ENCODE assay signal across 11 cellular contexts in genomic region chr19:48554385-48555091, GRCh38. TPM values are rescaled to one million over a fixed set of nuclear protein-coding genes. Genes with fewer than 3 reads are reported as not detected.
DNase-seq lines count a peak whose midpoint lies in the region; ATAC-seq and TF ChIP-seq lines count a peak whose summit lies in the region.
"Had no signal": no experiment of that assay in that cellular context is flagged by ENCODE, and none has a peak within 500 bp of the region (broad histone marks: within the 10 kb centered on the region; RNA-seq: fewer than 3 reads in every experiment).

No MANE protein-coding gene starts in this region.

- no peaks in the 10 kb centered on the region for H3K36me3 ChIP-seq in Panc1 (ENCODE audit: control insufficient read depth, insufficient read depth, low read length)

- no TSS peak for BruUV-seq in Panc1 (replicated peaks; lab: Mats Ljungman, UMichigan)

- H3K36me3 Mint-ChIP-seq in stimulated activated memory B cell treated with anti-CD40 and anti-IgM and Interleukin-4, amounts not matched to agents 10 μg/mL and 1 μg/mL and 100 μg/mL, for 72 hours: no peaks in the 10 kb centered on the region

- H3K4me1 ChIP-seq in Panc1 (ENCODE audit: control insufficient read depth, insufficient read depth, low read length): peaks cover 30% of the 10 kb centered on the region

- H3K4me3 ChIP-seq in Panc1 (ENCODE audit: low read depth in 2 of 2, low read length in 2 of 2) (no peak overlapping the region), iPS-18c (ENCODE audit: insufficient read depth, low read depth, low read length) (peak overlapping the region; percentile 28; the same call in 1 of the 2 replicates)
- H3K4me3 ChIP-seq: mucosa of descending colon had no signal

- peak overlapping the region; percentile 79 for H3K27ac ChIP-seq in Panc1 (ENCODE audit: low read length)

- no peaks in the 10 kb centered on the region for H3K4me1 Mint-ChIP-seq in stimulated activated memory B cell treated with anti-CD40 and anti-IgM and Interleukin-4, amounts not matched to agents 10 μg/mL and 1 μg/mL and 100 μg/mL, for 72 hours

- TF ChIP-seq CTCF in Panc1 (IDR thresholded peaks at IDR 0.05): no peak

- H3K9me3 ChIP-seq in Panc1 (ENCODE audit: control insufficient read depth, insufficient read depth, low read depth, low read length): no peaks in the 10 kb centered on the region
- H3K9me3 ChIP-seq in iPS-18c (ENCODE audit: control insufficient read depth, insufficient read depth, low read length): no peaks in the 10 kb centered on the region
- H3K9me3 ChIP-seq: mucosa of descending colon had no signal

- POLR2A ChIA-PET in Panc1 (lab: Charles Lee): interaction anchor here (0.6 kb wide), 1 partner anchor 181 kb away, joined by 8 read pairs; no protein-coding TSS in a partner anchor

- no peak overlapping the region for H3K4me3 Mint-ChIP-seq in stimulated activated memory B cell treated with anti-CD40 and anti-IgM and Interleukin-4, amounts not matched to agents 10 μg/mL and 1 μg/mL and 100 μg/mL, for 72 hours

- intact Hi-C loops in Panc1 (cut with micrococcal nuclease; ENCODE audit: unreplicated experiment): no loop called here
- intact Hi-C loops in sciatic nerve (cut with DNase I): no loop called here

- in situ Hi-C loops in Panc1 (cut with HindIII; ENCODE audit: low pct_unique_long_range_greater_than_20kb, low sequenced_read_pairs): no loop called here

- H3K27me3 ChIP-seq in Panc1 (ENCODE audit: control insufficient read depth, insufficient read depth, low read length): no peaks in the 10 kb centered on the region

- DNase-seq in HT-29 (ENCODE audit: low spot score): peak; percentile 81
- DNase-seq in Panc1 (ENCODE audit: low read depth, low spot score): no peak
- no peak for DNase-seq in sciatic nerve (ENCODE audit: low spot score)
- DNase-seq in nucleus accumbens (lab: John Stamatoyannopoulos, UW): no peak
- DNase-seq: activated T-cell treated with anti-CD3 and anti-CD28 coated beads for 4 hours, head of caudate nucleus, retina had no signal

- no peak overlapping the region for H3K27ac Mint-ChIP-seq in stimulated activated memory B cell treated with anti-CD40 and anti-IgM and Interleukin-4, amounts not matched to agents 10 μg/mL and 1 μg/mL and 100 μg/mL, for 72 hours

- CTCF ChIA-PET in Panc1 (lab: Charles Lee): interaction anchor here (0.6 to 0.9 kb wide), 3 partner anchors 8 to 295 kb away, joined by 3 to 13 read pairs (median 4); no protein-coding TSS in a partner anchor

- H3K9me3 Mint-ChIP-seq in stimulated activated memory B cell treated with anti-CD40 and anti-IgM and Interleukin-4, amounts not matched to agents 10 μg/mL and 1 μg/mL and 100 μg/mL, for 72 hours: no peaks in the 10 kb centered on the region

- peaks cover 72% of the 10 kb centered on the region for H3K27me3 Mint-ChIP-seq in stimulated activated memory B cell treated with anti-CD40 and anti-IgM and Interleukin-4, amounts not matched to agents 10 μg/mL and 1 μg/mL and 100 μg/mL, for 72 hours

- ATAC-seq in Panc1 (peak; percentile 42), sciatic nerve (peak; percentile 20), HG02973 (IDR thresholded peaks at IDR 0.05; ENCODE audit: unreplicated experiment) (no peak)
- no peak for ATAC-seq in stimulated activated memory B cell treated with anti-CD40 and anti-IgM and Interleukin-4, amounts not matched to agents 10 μg/mL and 1 μg/mL and 100 μg/mL, for 72 hours
- ATAC-seq: mucosa of descending colon had no signal

RNA-seq across cellular contexts. Expression of gene SULT2B1, which starts 2.6 kb away (rescaled TPM):
- 48.6 and 55.3 TPM in 2 replicates for total RNA-seq in HT-29 (2014; rRNA removed; shearing (Covaris generic))
- total RNA-seq in Panc1 (2021; ENCODE audit: unreplicated experiment) (3.6 TPM), sciatic nerve (not detected)
- 7.1 TPM for polyA plus RNA-seq in Panc1 (2012; ENCODE audit: insufficient read length)

RNA-seq across cellular contexts. Expression of gene LMTK3, which starts 42.9 kb away (rescaled TPM):
- 11.4 and 12.2 TPM in 2 replicates for total RNA-seq in HT-29 (2014; rRNA removed; shearing (Covaris generic))
- total RNA-seq in Panc1 (2021; ENCODE audit: unreplicated experiment): 10.6 TPM
- 16.9 TPM for polyA plus RNA-seq in Panc1 (2012; ENCODE audit: insufficient read length)
- total RNA-seq in sciatic nerve: 0.76 TPM

RNA-seq across cellular contexts. Expression of gene SPACA4, which starts 52.0 kb away (rescaled TPM):
- 2.3 and 3.4 TPM in 2 replicates for total RNA-seq in HT-29 (2014; rRNA removed; shearing (Covaris generic))
- total RNA-seq in Panc1 (2021; ENCODE audit: unreplicated experiment): not detected
- polyA plus RNA-seq in Panc1 (2012; ENCODE audit: insufficient read length): not detected
- not detected for total RNA-seq in sciatic nerve
- total RNA-seq: mucosa of descending colon had no signal

Comparison
In these comparisons a context has a peak if more than half of its experiments do, and no peak if none do; other contexts are left out.
1. ATAC-seq: peak in Panc1 (single experiment) and sciatic nerve (single experiment); none in stimulated activated memory B cell treated with anti-CD40 and anti-IgM and Interleukin-4, amounts not matched to agents 10 μg/mL and 1 μg/mL and 100 μg/mL, for 72 hours (single experiment) and HG02973 (single experiment).
2. RNA of gene SULT2B1, which starts 2.6 kb away (total RNA-seq): 48.6 to 55.3 TPM in HT-29; 3.6 TPM in Panc1 (single experiment) and not detected in sciatic nerve (single experiment); every median in the first group is over 10 times any median in the second.